19 cellular contexts compared by ENCODE assay signal in genomic region chr16:19766554-19766884, GRCh38. TPM values are rescaled to one million over a fixed set of nuclear protein-coding genes. Genes with fewer than 3 reads are reported as not detected.
DNase-seq lines count a peak whose midpoint lies in the region; ATAC-seq and TF ChIP-seq lines count a peak whose summit lies in the region.
"Had no signal": no experiment of that assay in that cellular context is flagged by ENCODE, and none has a peak within 500 bp of the region (broad histone marks: within the 10 kb centered on the region; RNA-seq: fewer than 3 reads in every experiment).

No MANE protein-coding gene starts in this region.

- H3K79me2 ChIP-seq in trophoblast cell (ENCODE audit: control insufficient read depth, insufficient read depth, low read length, poor library complexity), result no peaks in the 10 kb centered on the region

- H3K4me3 Mint-ChIP-seq in naive thymus-derived CD8-positive, alpha-beta T cell, result no peak overlapping the region
- H3K4me3 Mint-ChIP-seq: CD4-positive, alpha-beta T cell had no signal

- H3K27me3 ChIP-seq in right atrium auricular region (no peaks in the 10 kb centered on the region), dorsolateral prefrontal cortex (no peaks in the 10 kb centered on the region), trophoblast cell (ENCODE audit: insufficient read depth, low read length) (no peaks in the 10 kb centered on the region)

- H4K91ac ChIP-seq in trophoblast cell (ENCODE audit: low read depth, low read length), result no peak overlapping the region

- H3K18ac ChIP-seq in trophoblast cell (ENCODE audit: low read length), result no peak overlapping the region

- no peak overlapping the region for H2BK5ac ChIP-seq in trophoblast cell (ENCODE audit: low read depth, low read length, poor library complexity)

- H3K27me3 Mint-ChIP-seq in naive thymus-derived CD8-positive, alpha-beta T cell, result peaks cover 0 to 8% (median 0%) of the 10 kb centered on the region in 5 donors
- H3K27me3 Mint-ChIP-seq: CD4-positive, alpha-beta T cell had no signal

- no peak overlapping the region for H3K27ac ChIP-seq in right atrium auricular region
- H3K27ac ChIP-seq in dorsolateral prefrontal cortex, result peak overlapping the region; percentile 20 to 100 (median 94)
- no peak overlapping the region for H3K27ac ChIP-seq in trophoblast cell (ENCODE audit: low read depth, low read length)

- peak overlapping the region in 1 of 10 donors; percentile 11 for H3K27ac Mint-ChIP-seq in naive thymus-derived CD8-positive, alpha-beta T cell
- H3K27ac Mint-ChIP-seq: CD4-positive, alpha-beta T cell had no signal

- peak overlapping the region; percentile 10 for H4K8ac ChIP-seq in trophoblast cell (ENCODE audit: low read depth, low read length)

- no peak overlapping the region for H4K12ac ChIP-seq in trophoblast cell (ENCODE audit: low read depth, low read length)

- ATAC-seq in Right ventricle myocardium superior (ENCODE audit: poor library complexity), result peak; percentile 30
- no peak for ATAC-seq in naive thymus-derived CD8-positive, alpha-beta T cell

- DNase-seq in Right ventricle myocardium superior (no peak), right atrium auricular region (ENCODE audit: low spot score) (no peak), dorsolateral prefrontal cortex (no peak), trophoblast cell (no peak), NCI-H128 (lab: John Stamatoyannopoulos, UW; ENCODE audit: unreplicated experiment) (no peak), HEK293T (ENCODE audit: extremely low spot score) (no peak), SKM-1 treated with dmso at 0.1 percent for 144 hours (lab: John Stamatoyannopoulos, UW; ENCODE audit: unreplicated experiment) (no peak)
- no peak for DNase-seq in naive thymus-derived CD8-positive, alpha-beta T cell
- DNase-seq: 8988T; Caco-2; CD4-positive, alpha-beta T cell; NCI-H1105 treated with DMSO at 0.1 percent for 48 hours; NCI-H187; NCI-H2107; NCI-H2227 treated with DMSO at 0.1 percent for 48 hours; NCI-H510A treated with DMSO at 0.1 percent for 48 hours; NCI-H774; OCI-M1 had no signal

- no CpG with 5 or more reads among the region's 3 CpGs for WGBS in trophoblast cell (ENCODE audit: extremely low coverage, insufficient coverage, insufficient read length)

- no peak overlapping the region for H3K4me2 ChIP-seq in trophoblast cell (ENCODE audit: low read length)

- H3K36me3 ChIP-seq in right atrium auricular region (peaks cover 4% of the 10 kb centered on the region), trophoblast cell (ENCODE audit: control insufficient read depth in 1 of 2, insufficient read depth in 2 of 2, low read length in 2 of 2) (no peaks in the 10 kb centered on the region)
- H3K36me3 ChIP-seq: HAP-1 had no signal

- CTCF ChIA-PET in HEK293T (lab: Yijun Ruan, JAX), result no interaction called here

- peaks cover 0 to 19% (median 8%) of the 10 kb centered on the region in 3 donors for H3K36me3 Mint-ChIP-seq in naive thymus-derived CD8-positive, alpha-beta T cell

- intact Hi-C loops in Right ventricle myocardium superior (cut with DNase I) (loop anchor here (10.0 kb wide), 1 partner anchor 108 kb away; no protein-coding TSS in a partner anchor), dorsolateral prefrontal cortex (cut with DNase I) (loop anchor here (2.0 to 10.0 kb wide), 5 partner anchors 86 to 192 kb away; partner anchors contain the start of gene GPRC5B (in 2 of the 2))

- TF ChIP-seq CTCF in right atrium auricular region (IDR thresholded peaks at IDR 0.05), result no peak
- peak in 4 of 56 donors; percentile 7 to 28 (median 15) for TF ChIP-seq CTCF in dorsolateral prefrontal cortex (IDR thresholded peaks at IDR 0.05 in 54 of 56, conservative IDR thresholded peaks at IDR 0.05 in 2 of 56; ENCODE audit: low read depth in 1 of 56, partially characterized antibody in 56 of 56)

- H2BK12ac ChIP-seq in trophoblast cell (ENCODE audit: low read length), result no peak overlapping the region

- no peak overlapping the region for H2BK120ac ChIP-seq in trophoblast cell (ENCODE audit: insufficient read depth, low read length, poor library complexity)

- POLR2A ChIA-PET in naive thymus-derived CD8-positive, alpha-beta T cell (lab: Charles Lee), result no interaction called here
- POLR2A ChIA-PET in HEK293T (lab: Yijun Ruan, JAX), result no interaction called here

- H3K14ac ChIP-seq in trophoblast cell (ENCODE audit: low read length), result no peak overlapping the region

- no peak overlapping the region for H3K23ac ChIP-seq in trophoblast cell (ENCODE audit: low read length)

- H3K4me1 Mint-ChIP-seq in naive thymus-derived CD8-positive, alpha-beta T cell, result no peaks in the 10 kb centered on the region

- no peak overlapping the region for H2AFZ ChIP-seq in trophoblast cell (ENCODE audit: insufficient read depth, low read length, poor library complexity)

- H3K9me3 Mint-ChIP-seq in naive thymus-derived CD8-positive, alpha-beta T cell, result peaks cover 0 to 26% (median 10%) of the 10 kb centered on the region in 9 donors

- H3K4me3 ChIP-seq in right atrium auricular region (no peak overlapping the region), dorsolateral prefrontal cortex (peak overlapping the region in 9 of 59 donors; percentile 26 to 60 (median 48)), trophoblast cell (ENCODE audit: low read depth, low read length) (no peak overlapping the region)
- H3K4me3 ChIP-seq: HAP-1 had no signal

- H3K9ac ChIP-seq in trophoblast cell (ENCODE audit: low read length), result no peak overlapping the region

- peaks cover 0 to 18% of the 10 kb centered on the region in 2 donors for H3K4me1 ChIP-seq in right atrium auricular region
- no peaks in the 10 kb centered on the region for H3K4me1 ChIP-seq in trophoblast cell (ENCODE audit: control insufficient read depth in 1 of 2, insufficient read depth in 2 of 2, low read length in 2 of 2)
- H3K4me1 ChIP-seq: Caco-2 had no signal

- H3K9me3 ChIP-seq in right atrium auricular region (no peaks in the 10 kb centered on the region), trophoblast cell (ENCODE audit: insufficient read depth, low read depth, low read length) (no peaks in the 10 kb centered on the region)
- H3K9me3 ChIP-seq: Caco-2, HAP-1 had no signal

- H3K79me1 ChIP-seq in trophoblast cell (ENCODE audit: low read length), result no peaks in the 10 kb centered on the region

- H2AK5ac ChIP-seq in trophoblast cell (ENCODE audit: low read length), result no peak overlapping the region

- no peak overlapping the region for H3K4ac ChIP-seq in trophoblast cell (ENCODE audit: low read depth, low read length)

TF ChIP-seq in HEK293T, 16 proteins besides CTCF, POLR2A, EP300 and RAD21:
- TF ChIP-seq SUZ12 (IDR thresholded peaks at IDR 0.05), result no peak
- TF ChIP-seq NFRKB (IDR thresholded peaks at IDR 0.05), result no peak
- TF ChIP-seq CTBP1 (IDR thresholded peaks at IDR 0.05; ENCODE audit: borderline replicate concordance), result no peak
- no peak for TF ChIP-seq TARDBP (IDR thresholded peaks at IDR 0.05)
- no peak for TF ChIP-seq BHLHE40 (IDR thresholded peaks at IDR 0.05; ENCODE audit: borderline replicate concordance)
- TF ChIP-seq ZNF384 (IDR thresholded peaks at IDR 0.05), result no peak
- TF ChIP-seq ARNT (IDR thresholded peaks at IDR 0.05), result no peak
- no peak for TF ChIP-seq FOXK2 (IDR thresholded peaks at IDR 0.05)
- TF ChIP-seq LEF1 (IDR thresholded peaks at IDR 0.05; ENCODE audit: borderline replicate concordance), result no peak
- no peak for TF ChIP-seq PKNOX1 (IDR thresholded peaks at IDR 0.05)
- TF ChIP-seq L3MBTL2 (conservative IDR thresholded peaks at IDR 0.05), result no peak
- no peak for TF ChIP-seq ELF4 (IDR thresholded peaks at IDR 0.05)
- no peak for TF ChIP-seq SP1 (IDR thresholded peaks at IDR 0.05)
- TF ChIP-seq HDGF (IDR thresholded peaks at IDR 0.05; ENCODE audit: borderline replicate concordance), result no peak
- no peak for TF ChIP-seq FOXA1 (IDR thresholded peaks at IDR 0.05)
TF ChIP-seq in HEK293T: peak in this region for 0.

RNA-seq across cellular contexts. Expression of gene IQCK, which starts 48.4 kb away (rescaled TPM):
- total RNA-seq in Right ventricle myocardium superior, result 6.5 TPM
- 10 to 100 TPM in 1 of 2 donors, 1 to 10 TPM in 1; 7.5 to 14.4 TPM for total RNA-seq in right atrium auricular region
- total RNA-seq in dorsolateral prefrontal cortex, result 10 to 100 TPM; 13.2 to 40.2 (median 23.3) TPM
- 4.5 and 6.0 TPM in 2 replicates for polyA plus RNA-seq in trophoblast cell (2013)
- total RNA-seq in naive thymus-derived CD8-positive, alpha-beta T cell, result 1 to 10 TPM; 2.0 to 2.3 TPM
- polyA plus RNA-seq in naive thymus-derived CD8-positive, alpha-beta T cell, result 1 to 10 TPM; 1.7 to 3.1 (median 2.5) TPM

RNA-seq across cellular contexts. Expression of gene KNOP1, which starts 48.5 kb away (rescaled TPM):
- total RNA-seq in Right ventricle myocardium superior, result 6.2 TPM
- total RNA-seq in right atrium auricular region, result 1 to 10 TPM; 4.1 to 5.4 TPM
- total RNA-seq in dorsolateral prefrontal cortex, result 10 to 100 TPM; 13.0 to 94.8 (median 30.2) TPM
- 39.6 and 42.3 TPM in 2 replicates for polyA plus RNA-seq in trophoblast cell (2013)
- total RNA-seq in naive thymus-derived CD8-positive, alpha-beta T cell, result 10 to 100 TPM; 14.4 to 14.5 TPM
- 10 to 100 TPM in 1 of 3 donors, 1 to 10 TPM in 2; 4.7 to 10.8 (median 7.2) TPM for polyA plus RNA-seq in naive thymus-derived CD8-positive, alpha-beta T cell

Comparison
In these comparisons a context has a peak if more than half of its experiments do, and no peak if none do; other contexts are left out.
1. H3K27ac ChIP-seq: peak in dorsolateral prefrontal cortex (59 of 59); none in right atrium auricular region (0 of 2) and trophoblast cell (single experiment).